ENCODE assay signal across 11 cellular contexts in genomic region chr12:120006248-120006975, GRCh38. TPM values are rescaled to one million over a fixed set of nuclear protein-coding genes. Genes with fewer than 3 reads are reported as not detected.
DNase-seq lines count a peak whose midpoint lies in the region; ATAC-seq and TF ChIP-seq lines count a peak whose summit lies in the region.
"Had no signal": no experiment of that assay in that cellular context is flagged by ENCODE, and none has a peak within 500 bp of the region (broad histone marks: within the 10 kb centered on the region; RNA-seq: fewer than 3 reads in every experiment).

No MANE protein-coding gene starts in this region.

- peak overlapping the region; percentile 63 for H3K4me3 Mint-ChIP-seq in activated CD4-positive, alpha-beta T cell treated with anti-CD3 and anti-CD28 coated beads for 36 hours
- H3K4me3 Mint-ChIP-seq in activated naive CD8-positive, alpha-beta T cell treated with anti-CD3 and anti-CD28 coated beads, Interleukin-2, amount 50 U/mL, for 24 hours, result peak overlapping the region; percentile 51

- ATAC-seq in activated CD4-positive, alpha-beta T cell treated with anti-CD3 and anti-CD28 coated beads for 36 hours, result peak; percentile 80
- peak; percentile 85 for ATAC-seq in activated naive CD8-positive, alpha-beta T cell treated with anti-CD3 and anti-CD28 coated beads, Interleukin-2, amount 50 U/mL, for 24 hours
- ATAC-seq in omental fat pad (ENCODE audit: low FRiP score) (peak; percentile 34), GM21526 (IDR thresholded peaks at IDR 0.05; ENCODE audit: low FRiP score, unreplicated experiment) (no peak), GM21390 (IDR thresholded peaks at IDR 0.05; ENCODE audit: unreplicated experiment) (no peak)
- ATAC-seq: left ventricle myocardium superior had no signal

- CTCF ChIA-PET in activated CD4-positive, alpha-beta T cell treated with anti-CD3 and anti-CD28 coated beads for 36 hours (lab: Charles Lee), result interaction anchor here (0.7 to 2.4 kb wide), 9 partner anchors 9 to 116 kb away, joined by 3 to 22 read pairs (median 7); partner anchors contain the start of gene BICDL1

- no peak for TF ChIP-seq CTCF in omental fat pad (IDR thresholded peaks at IDR 0.05)

- H3K9me3 Mint-ChIP-seq in activated CD4-positive, alpha-beta T cell treated with anti-CD3 and anti-CD28 coated beads for 36 hours (ENCODE audit: low read depth), result peaks cover 4% of the 10 kb centered on the region
- H3K9me3 Mint-ChIP-seq in activated naive CD8-positive, alpha-beta T cell treated with anti-CD3 and anti-CD28 coated beads, Interleukin-2, amount 50 U/mL, for 24 hours, result no peaks in the 10 kb centered on the region

- H3K36me3 Mint-ChIP-seq in activated CD4-positive, alpha-beta T cell treated with anti-CD3 and anti-CD28 coated beads for 36 hours (ENCODE audit: low read depth), result peaks cover 76% of the 10 kb centered on the region
- peaks cover 81% of the 10 kb centered on the region for H3K36me3 Mint-ChIP-seq in activated naive CD8-positive, alpha-beta T cell treated with anti-CD3 and anti-CD28 coated beads, Interleukin-2, amount 50 U/mL, for 24 hours (ENCODE audit: low read depth)

- H3K27me3 Mint-ChIP-seq in activated CD4-positive, alpha-beta T cell treated with anti-CD3 and anti-CD28 coated beads for 36 hours, result no peaks in the 10 kb centered on the region
- H3K27me3 Mint-ChIP-seq in activated naive CD8-positive, alpha-beta T cell treated with anti-CD3 and anti-CD28 coated beads, Interleukin-2, amount 50 U/mL, for 24 hours, result no peaks in the 10 kb centered on the region

- POLR2A ChIA-PET in activated CD4-positive, alpha-beta T cell treated with anti-CD3 and anti-CD28 coated beads for 36 hours (lab: Charles Lee), result interaction anchor here (0.5 to 3.6 kb wide), 20 partner anchors 8 to 336 kb away, joined by 3 to 98 read pairs (median 8); partner anchors contain the start of genes BICDL1, RAB35, RNU4-1 and RNU4-2

- peak overlapping the region; percentile 100 for H3K27ac Mint-ChIP-seq in activated CD4-positive, alpha-beta T cell treated with anti-CD3 and anti-CD28 coated beads for 36 hours
- peak overlapping the region; percentile 98 for H3K27ac Mint-ChIP-seq in activated naive CD8-positive, alpha-beta T cell treated with anti-CD3 and anti-CD28 coated beads, Interleukin-2, amount 50 U/mL, for 24 hours

- H3K4me1 Mint-ChIP-seq in activated CD4-positive, alpha-beta T cell treated with anti-CD3 and anti-CD28 coated beads for 36 hours, result peaks cover 85% of the 10 kb centered on the region
- H3K4me1 Mint-ChIP-seq in activated naive CD8-positive, alpha-beta T cell treated with anti-CD3 and anti-CD28 coated beads, Interleukin-2, amount 50 U/mL, for 24 hours, result peaks cover 83% of the 10 kb centered on the region

- intact Hi-C loops in activated CD4-positive, alpha-beta T cell treated with anti-CD3 and anti-CD28 coated beads for 36 hours (cut with DNase I, micrococcal nuclease), result loop anchor here (1.0 to 2.0 kb wide), 4 partner anchors 13 to 110 kb away; partner anchors contain the start of gene RAB35 (in 1 of the 2)

- DNase-seq in activated CD4-positive, alpha-beta T cell treated with anti-CD3 and anti-CD28 coated beads for 36 hours, result peak; percentile 69
- DNase-seq in activated CD4-positive, alpha-beta T cell treated with anti-CD3 and anti-CD28 coated beads for 1 hour, result no peak
- DNase-seq in M059J (ENCODE audit: low read depth) (peak; percentile 55), omental fat pad (ENCODE audit: low spot score) (no peak), HUDEP-2 (lab: John Stamatoyannopoulos, UW; ENCODE audit: unreplicated experiment in 76 of 76) (no peak)
- no peak for DNase-seq in activated naive CD8-positive, alpha-beta T cell treated with anti-CD3 and anti-CD28 coated beads, Interleukin-2, amount 50 U/mL, for 24 hours
- DNase-seq: left ventricle myocardium superior, NCI-H1436, NCI-H524 had no signal

RNA-seq across cellular contexts. Expression of gene BICDL1, which starts 17.4 kb away (rescaled TPM):
- 100 to 1,000 TPM; 106 to 132 TPM for total RNA-seq in activated CD4-positive, alpha-beta T cell treated with anti-CD3 and anti-CD28 coated beads for 36 hours
- 0.44 and 0.89 TPM in 2 replicates for total RNA-seq in M059J (2014; rRNA removed; shearing (Covaris generic))
- total RNA-seq in omental fat pad, result 100 to 1,000 TPM in 1 of 4 donors, 10 to 100 TPM in 2, not detected in 1; 58.6 to 219 (median 61.6) TPM

Comparison
In these comparisons a context has a peak if more than half of its experiments do, and no peak if none do; other contexts are left out.
1. DNase-seq: peak in activated CD4-positive, alpha-beta T cell treated with anti-CD3 and anti-CD28 coated beads for 36 hours (single experiment) and M059J (single experiment); none in activated CD4-positive, alpha-beta T cell treated with anti-CD3 and anti-CD28 coated beads for 1 hour (single experiment), activated naive CD8-positive, alpha-beta T cell treated with anti-CD3 and anti-CD28 coated beads, Interleukin-2, amount 50 U/mL, for 24 hours (single experiment), omental fat pad (single experiment) and HUDEP-2 (0 of 76).
2. ATAC-seq: peak in activated CD4-positive, alpha-beta T cell treated with anti-CD3 and anti-CD28 coated beads for 36 hours (single experiment), activated naive CD8-positive, alpha-beta T cell treated with anti-CD3 and anti-CD28 coated beads, Interleukin-2, amount 50 U/mL, for 24 hours (single experiment) and omental fat pad (single experiment); none in GM21526 (single experiment) and GM21390 (single experiment).